In genomic region chr12:54126696-54127537, GRCh38 we compare ENCODE assay signal across 1 cellular context.
TF ChIP-seq lines count a peak whose summit lies in the region.

No MANE protein-coding gene starts in this region.

TF ChIP-seq in HEK293, 187 proteins besides CTCF, POLR2A, EP300 and RAD21 (continued from another document):
- TF ChIP-seq, protein P1, sequence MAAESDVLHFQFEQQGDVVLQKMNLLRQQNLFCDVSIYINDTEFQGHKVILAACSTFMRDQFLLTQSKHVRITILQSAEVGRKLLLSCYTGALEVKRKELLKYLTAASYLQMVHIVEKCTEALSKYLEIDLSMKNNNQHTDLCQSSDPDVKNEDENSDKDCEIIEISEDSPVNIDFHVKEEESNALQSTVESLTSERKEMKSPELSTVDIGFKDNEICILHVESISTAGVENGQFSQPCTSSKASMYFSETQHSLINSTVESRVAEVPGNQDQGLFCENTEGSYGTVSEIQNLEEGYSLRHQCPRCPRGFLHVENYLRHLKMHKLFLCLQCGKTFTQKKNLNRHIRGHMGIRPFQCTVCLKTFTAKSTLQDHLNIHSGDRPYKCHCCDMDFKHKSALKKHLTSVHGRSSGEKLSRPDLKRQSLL (tag by site-specific recombination; IDR thresholded peaks at IDR 0.05) = peak; percentile 62; the same call in 1 of the 2 replicates
- TF ChIP-seq ZBTB20 (tag by site-specific recombination; IDR thresholded peaks at IDR 0.05) = peak; percentile 18; the same call in 1 of the 2 replicates
- 0 out of 2 replicates have a peak, but pooled peaks have one; percentile 57 for TF ChIP-seq HIC1 (tag by site-specific recombination; IDR thresholded peaks at IDR 0.05)
- TF ChIP-seq ZBTB17 (tag by site-specific recombination; IDR thresholded peaks at IDR 0.05) = peak; percentile 53; the same call in 1 of the 2 replicates
- 0 out of 2 replicates have a peak, but pooled peaks have one; percentile 52 for TF ChIP-seq MZF1 (tag by site-specific recombination; IDR thresholded peaks at IDR 0.05; ENCODE audit: borderline replicate concordance)
- no peak for TF ChIP-seq ZNF114 (tag by site-specific recombination; IDR thresholded peaks at IDR 0.05)
- 0 out of 2 replicates have a peak, but pooled peaks have one; percentile 26 for TF ChIP-seq KLF8 (tag by site-specific recombination; IDR thresholded peaks at IDR 0.05)
- peak; percentile 1; the same call in 1 of the 2 replicates for TF ChIP-seq ZNF654 (tag by site-specific recombination; IDR thresholded peaks at IDR 0.05; ENCODE audit: low read depth)
- TF ChIP-seq ZNF341 (tag by site-specific recombination; IDR thresholded peaks at IDR 0.05; ENCODE audit: low read depth) = peak; percentile 58
- 0 out of 2 replicates have a peak, but pooled peaks have one; percentile 14 for TF ChIP-seq EGR2 (tag by site-specific recombination; IDR thresholded peaks at IDR 0.05; ENCODE audit: low read depth)
- peak; percentile 11; the same call in 1 of the 2 replicates for TF ChIP-seq ZBTB8A (tag by site-specific recombination; IDR thresholded peaks at IDR 0.05)
- no peak for TF ChIP-seq ZBTB1 (tag by site-specific recombination; IDR thresholded peaks at IDR 0.05)
- TF ChIP-seq SP2 (tag by site-specific recombination; IDR thresholded peaks at IDR 0.05) = peak; percentile 52; the same call in 1 of the 2 replicates
- peak; percentile 18; the same call in 1 of the 2 replicates for TF ChIP-seq ZNF664 (tag by site-specific recombination; IDR thresholded peaks at IDR 0.05)
- no peak for TF ChIP-seq AEBP2 (tag by site-specific recombination; IDR thresholded peaks at IDR 0.05; ENCODE audit: borderline replicate concordance)
- TF ChIP-seq, protein P2, sequence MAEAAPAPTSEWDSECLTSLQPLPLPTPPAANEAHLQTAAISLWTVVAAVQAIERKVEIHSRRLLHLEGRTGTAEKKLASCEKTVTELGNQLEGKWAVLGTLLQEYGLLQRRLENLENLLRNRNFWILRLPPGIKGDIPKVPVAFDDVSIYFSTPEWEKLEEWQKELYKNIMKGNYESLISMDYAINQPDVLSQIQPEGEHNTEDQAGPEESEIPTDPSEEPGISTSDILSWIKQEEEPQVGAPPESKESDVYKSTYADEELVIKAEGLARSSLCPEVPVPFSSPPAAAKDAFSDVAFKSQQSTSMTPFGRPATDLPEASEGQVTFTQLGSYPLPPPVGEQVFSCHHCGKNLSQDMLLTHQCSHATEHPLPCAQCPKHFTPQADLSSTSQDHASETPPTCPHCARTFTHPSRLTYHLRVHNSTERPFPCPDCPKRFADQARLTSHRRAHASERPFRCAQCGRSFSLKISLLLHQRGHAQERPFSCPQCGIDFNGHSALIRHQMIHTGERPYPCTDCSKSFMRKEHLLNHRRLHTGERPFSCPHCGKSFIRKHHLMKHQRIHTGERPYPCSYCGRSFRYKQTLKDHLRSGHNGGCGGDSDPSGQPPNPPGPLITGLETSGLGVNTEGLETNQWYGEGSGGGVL (tag by site-specific recombination; IDR thresholded peaks at IDR 0.05) = peak; percentile 56; the same call in 1 of the 2 replicates
- no peak for TF ChIP-seq SCRT2 (tag by site-specific recombination; IDR thresholded peaks at IDR 0.05)
- TF ChIP-seq ZSCAN18 (tag by site-specific recombination; IDR thresholded peaks at IDR 0.05) = no peak
- TF ChIP-seq SP7 (tag by site-specific recombination; IDR thresholded peaks at IDR 0.05) = peak; percentile 36; the same call in 1 of the 2 replicates
- 0 out of 2 replicates have a peak, but pooled peaks have one; percentile 32 for TF ChIP-seq PATZ1 (tag by site-specific recombination; IDR thresholded peaks at IDR 0.05)
- TF ChIP-seq ZNF335 (tag by site-specific recombination; conservative IDR thresholded peaks at IDR 0.05) = peak; percentile 49
- TF ChIP-seq ZNF311 (tag by site-specific recombination; IDR thresholded peaks at IDR 0.05; ENCODE audit: borderline replicate concordance) = no peak
- TF ChIP-seq ZEB2 (tag by site-specific recombination; IDR thresholded peaks at IDR 0.05) = peak; percentile 37; the same call in 1 of the 2 replicates
- TF ChIP-seq, protein P3, sequence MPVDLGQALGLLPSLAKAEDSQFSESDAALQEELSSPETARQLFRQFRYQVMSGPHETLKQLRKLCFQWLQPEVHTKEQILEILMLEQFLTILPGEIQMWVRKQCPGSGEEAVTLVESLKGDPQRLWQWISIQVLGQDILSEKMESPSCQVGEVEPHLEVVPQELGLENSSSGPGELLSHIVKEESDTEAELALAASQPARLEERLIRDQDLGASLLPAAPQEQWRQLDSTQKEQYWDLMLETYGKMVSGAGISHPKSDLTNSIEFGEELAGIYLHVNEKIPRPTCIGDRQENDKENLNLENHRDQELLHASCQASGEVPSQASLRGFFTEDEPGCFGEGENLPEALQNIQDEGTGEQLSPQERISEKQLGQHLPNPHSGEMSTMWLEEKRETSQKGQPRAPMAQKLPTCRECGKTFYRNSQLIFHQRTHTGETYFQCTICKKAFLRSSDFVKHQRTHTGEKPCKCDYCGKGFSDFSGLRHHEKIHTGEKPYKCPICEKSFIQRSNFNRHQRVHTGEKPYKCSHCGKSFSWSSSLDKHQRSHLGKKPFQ (tag by site-specific recombination; IDR thresholded peaks at IDR 0.05) = no peak
- TF ChIP-seq ZXDB (tag by site-specific recombination; IDR thresholded peaks at IDR 0.05) = no peak
- TF ChIP-seq KLF1 (tag by site-specific recombination; IDR thresholded peaks at IDR 0.05) = peak; percentile 61
- TF ChIP-seq ZBTB48 (tag by site-specific recombination; IDR thresholded peaks at IDR 0.05) = peak; percentile 97
- TF ChIP-seq ZNF658 (tag by site-specific recombination; IDR thresholded peaks at IDR 0.05) = no peak
- TF ChIP-seq, protein P4, sequence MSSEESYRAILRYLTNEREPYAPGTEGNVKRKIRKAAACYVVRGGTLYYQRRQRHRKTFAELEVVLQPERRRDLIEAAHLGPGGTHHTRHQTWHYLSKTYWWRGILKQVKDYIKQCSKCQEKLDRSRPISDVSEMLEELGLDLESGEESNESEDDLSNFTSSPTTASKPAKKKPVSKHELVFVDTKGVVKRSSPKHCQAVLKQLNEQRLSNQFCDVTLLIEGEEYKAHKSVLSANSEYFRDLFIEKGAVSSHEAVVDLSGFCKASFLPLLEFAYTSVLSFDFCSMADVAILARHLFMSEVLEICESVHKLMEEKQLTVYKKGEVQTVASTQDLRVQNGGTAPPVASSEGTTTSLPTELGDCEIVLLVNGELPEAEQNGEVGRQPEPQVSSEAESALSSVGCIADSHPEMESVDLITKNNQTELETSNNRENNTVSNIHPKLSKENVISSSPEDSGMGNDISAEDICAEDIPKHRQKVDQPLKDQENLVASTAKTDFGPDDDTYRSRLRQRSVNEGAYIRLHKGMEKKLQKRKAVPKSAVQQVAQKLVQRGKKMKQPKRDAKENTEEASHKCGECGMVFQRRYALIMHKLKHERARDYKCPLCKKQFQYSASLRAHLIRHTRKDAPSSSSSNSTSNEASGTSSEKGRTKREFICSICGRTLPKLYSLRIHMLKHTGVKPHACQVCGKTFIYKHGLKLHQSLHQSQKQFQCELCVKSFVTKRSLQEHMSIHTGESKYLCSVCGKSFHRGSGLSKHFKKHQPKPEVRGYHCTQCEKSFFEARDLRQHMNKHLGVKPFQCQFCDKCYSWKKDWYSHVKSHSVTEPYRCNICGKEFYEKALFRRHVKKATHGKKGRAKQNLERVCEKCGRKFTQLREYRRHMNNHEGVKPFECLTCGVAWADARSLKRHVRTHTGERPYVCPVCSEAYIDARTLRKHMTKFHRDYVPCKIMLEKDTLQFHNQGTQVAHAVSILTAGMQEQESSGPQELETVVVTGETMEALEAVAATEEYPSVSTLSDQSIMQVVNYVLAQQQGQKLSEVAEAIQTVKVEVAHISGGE (tag by site-specific recombination; conservative IDR thresholded peaks at IDR 0.05; ENCODE audit: low read depth) = 0 out of 2 replicates have a peak, but pooled peaks have one; percentile 10
- no peak for TF ChIP-seq ZNF776 (tag by site-specific recombination; IDR thresholded peaks at IDR 0.05; ENCODE audit: borderline replicate concordance)
- peak; percentile 42; the same call in 1 of the 2 replicates for TF ChIP-seq ZNF366 (tag by site-specific recombination; conservative IDR thresholded peaks at IDR 0.05)
- no peak for TF ChIP-seq ZBTB21 (tag by site-specific recombination; IDR thresholded peaks at IDR 0.05)
- TF ChIP-seq KLF16 (tag by site-specific recombination; IDR thresholded peaks at IDR 0.05) = 0 out of 2 replicates have a peak, but pooled peaks have one; percentile 32
- peak; percentile 44; the same call in 1 of the 2 replicates for TF ChIP-seq GLIS1 (tag by site-specific recombination; IDR thresholded peaks at IDR 0.05)
- no peak for TF ChIP-seq ZNF391 (tag by site-specific recombination; IDR thresholded peaks at IDR 0.05; ENCODE audit: borderline replicate concordance, low read depth)
- no peak for TF ChIP-seq ZNF423 (tag by site-specific recombination; IDR thresholded peaks at IDR 0.05)
- peak; percentile 55 for TF ChIP-seq ZNF600 (tag by site-specific recombination; IDR thresholded peaks at IDR 0.05)
